In the genomic region with DNA sequence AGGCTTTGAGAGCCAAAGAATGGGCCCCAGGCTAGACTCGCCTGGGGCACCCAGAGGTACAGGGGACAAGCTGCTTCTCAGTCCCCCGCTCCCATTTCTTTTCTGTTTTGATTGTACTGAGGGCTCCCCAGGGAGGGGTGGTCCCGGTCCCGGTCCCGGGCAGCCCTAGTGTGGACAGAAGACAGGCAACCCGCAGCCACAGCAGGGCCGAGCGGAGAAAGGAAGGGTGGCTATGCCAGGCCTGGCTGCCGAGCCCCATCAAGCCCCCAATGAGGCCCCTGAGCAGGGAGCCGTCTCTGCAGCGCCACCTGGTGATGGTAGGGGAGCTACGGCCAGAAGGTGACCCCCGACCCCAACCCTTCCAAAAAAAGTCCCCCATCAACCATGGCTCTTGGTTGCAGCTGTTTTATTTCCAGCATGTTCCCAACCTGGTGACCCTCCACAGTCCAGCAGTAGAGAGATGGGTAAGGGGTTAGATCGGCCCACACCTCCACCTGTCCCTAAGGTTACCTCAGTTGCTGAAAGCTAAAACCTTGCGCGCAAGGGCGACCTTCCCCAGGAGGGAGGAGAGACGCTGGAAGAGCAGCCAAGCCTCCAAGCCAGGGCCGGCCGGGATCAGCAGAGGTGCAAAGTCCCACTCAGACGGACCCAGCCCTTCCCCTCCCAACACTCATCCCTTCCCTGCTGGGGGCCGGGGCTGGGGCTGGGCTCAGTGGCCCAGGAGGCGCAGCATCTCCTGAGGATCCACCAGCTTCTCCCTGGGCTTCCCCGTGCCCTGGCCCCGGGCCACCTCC, we compare ENCODE assay signal across 1 cellular context.
TF ChIP-seq lines count a peak whose summit lies in the region.

No MANE protein-coding gene starts in this region.

TF ChIP-seq in HepG2, 621 proteins besides CTCF, POLR2A, EP300 and RAD21 (continued from another document and continues in another):
- TF ChIP-seq, protein P1, sequence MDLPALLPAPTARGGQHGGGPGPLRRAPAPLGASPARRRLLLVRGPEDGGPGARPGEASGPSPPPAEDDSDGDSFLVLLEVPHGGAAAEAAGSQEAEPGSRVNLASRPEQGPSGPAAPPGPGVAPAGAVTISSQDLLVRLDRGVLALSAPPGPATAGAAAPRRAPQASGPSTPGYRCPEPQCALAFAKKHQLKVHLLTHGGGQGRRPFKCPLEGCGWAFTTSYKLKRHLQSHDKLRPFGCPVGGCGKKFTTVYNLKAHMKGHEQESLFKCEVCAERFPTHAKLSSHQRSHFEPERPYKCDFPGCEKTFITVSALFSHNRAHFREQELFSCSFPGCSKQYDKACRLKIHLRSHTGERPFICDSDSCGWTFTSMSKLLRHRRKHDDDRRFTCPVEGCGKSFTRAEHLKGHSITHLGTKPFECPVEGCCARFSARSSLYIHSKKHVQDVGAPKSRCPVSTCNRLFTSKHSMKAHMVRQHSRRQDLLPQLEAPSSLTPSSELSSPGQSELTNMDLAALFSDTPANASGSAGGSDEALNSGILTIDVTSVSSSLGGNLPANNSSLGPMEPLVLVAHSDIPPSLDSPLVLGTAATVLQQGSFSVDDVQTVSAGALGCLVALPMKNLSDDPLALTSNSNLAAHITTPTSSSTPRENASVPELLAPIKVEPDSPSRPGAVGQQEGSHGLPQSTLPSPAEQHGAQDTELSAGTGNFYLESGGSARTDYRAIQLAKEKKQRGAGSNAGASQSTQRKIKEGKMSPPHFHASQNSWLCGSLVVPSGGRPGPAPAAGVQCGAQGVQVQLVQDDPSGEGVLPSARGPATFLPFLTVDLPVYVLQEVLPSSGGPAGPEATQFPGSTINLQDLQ (CRISPR knock-in tag; IDR thresholded peaks at IDR 0.05) = no peak
- TF ChIP-seq SRY (CRISPR knock-in tag; IDR thresholded peaks at IDR 0.05) (no peak), CENPT (CRISPR knock-in tag; IDR thresholded peaks at IDR 0.05; ENCODE audit: low read depth) (no peak), TFDP2 (CRISPR knock-in tag; IDR thresholded peaks at IDR 0.05) (no peak), XBP1 (CRISPR knock-in tag; IDR thresholded peaks at IDR 0.05) (no peak), ELF1 (CRISPR knock-in tag; IDR thresholded peaks at IDR 0.05) (no peak), ZNF790 (CRISPR knock-in tag; IDR thresholded peaks at IDR 0.05; ENCODE audit: borderline replicate concordance) (no peak), ZNF816 (CRISPR knock-in tag; IDR thresholded peaks at IDR 0.05; ENCODE audit: borderline replicate concordance) (no peak), KLF12 (CRISPR knock-in tag; IDR thresholded peaks at IDR 0.05; ENCODE audit: borderline replicate concordance) (no peak), ZNF24 (IDR thresholded peaks at IDR 0.05) (no peak), ZNF235 (CRISPR knock-in tag; IDR thresholded peaks at IDR 0.05; ENCODE audit: borderline replicate concordance) (no peak), ZNF75D (CRISPR knock-in tag; IDR thresholded peaks at IDR 0.05; ENCODE audit: borderline replicate concordance) (no peak), MAX (IDR thresholded peaks at IDR 0.05) (peak; percentile 36; the same call in 1 of the 2 replicates), GLMP (CRISPR knock-in tag; IDR thresholded peaks at IDR 0.05; ENCODE audit: borderline replicate concordance) (no peak), TRIM24 (CRISPR knock-in tag; IDR thresholded peaks at IDR 0.05) (no peak), KDM2A (CRISPR knock-in tag; IDR thresholded peaks at IDR 0.05; ENCODE audit: borderline replicate concordance, low read depth) (no peak), ZNF7 (CRISPR knock-in tag; IDR thresholded peaks at IDR 0.05) (no peak), ZBTB21 (CRISPR knock-in tag; IDR thresholded peaks at IDR 0.05) (no peak), ZNF672 (CRISPR knock-in tag; IDR thresholded peaks at IDR 0.05) (no peak), ZNF879 (CRISPR knock-in tag; IDR thresholded peaks at IDR 0.05) (no peak), ZNF343 (CRISPR knock-in tag; IDR thresholded peaks at IDR 0.05) (no peak), ZNF33B (CRISPR knock-in tag; IDR thresholded peaks at IDR 0.05) (0 out of 2 replicates have a peak, but pooled peaks have one; percentile 15), HMGXB4 (CRISPR knock-in tag; IDR thresholded peaks at IDR 0.05; ENCODE audit: borderline replicate concordance in 1 of 2, low read depth in 1 of 2) (0 out of 4 replicates have a peak, but pooled peaks have one; percentile 16 to 54), ZFP36L2 (CRISPR knock-in tag; IDR thresholded peaks at IDR 0.05) (no peak), ZNF776 (CRISPR knock-in tag; IDR thresholded peaks at IDR 0.05) (peak; percentile 44; the same call in 1 of the 2 replicates), ZNF766 (CRISPR knock-in tag; IDR thresholded peaks at IDR 0.05; ENCODE audit: borderline replicate concordance) (no peak), HMGXB3 (CRISPR knock-in tag; IDR thresholded peaks at IDR 0.05; ENCODE audit: borderline replicate concordance) (no peak), MXI1 (IDR thresholded peaks at IDR 0.05; ENCODE audit: borderline replicate concordance, low read depth, low read length) (no peak), SIX4 (CRISPR knock-in tag; IDR thresholded peaks at IDR 0.05) (no peak), ZNF30 (CRISPR knock-in tag; IDR thresholded peaks at IDR 0.05) (no peak), WIZ (CRISPR knock-in tag; IDR thresholded peaks at IDR 0.05) (no peak), SCMH1 (CRISPR knock-in tag; IDR thresholded peaks at IDR 0.05; ENCODE audit: borderline replicate concordance) (no peak)
- TF ChIP-seq, protein P2, sequence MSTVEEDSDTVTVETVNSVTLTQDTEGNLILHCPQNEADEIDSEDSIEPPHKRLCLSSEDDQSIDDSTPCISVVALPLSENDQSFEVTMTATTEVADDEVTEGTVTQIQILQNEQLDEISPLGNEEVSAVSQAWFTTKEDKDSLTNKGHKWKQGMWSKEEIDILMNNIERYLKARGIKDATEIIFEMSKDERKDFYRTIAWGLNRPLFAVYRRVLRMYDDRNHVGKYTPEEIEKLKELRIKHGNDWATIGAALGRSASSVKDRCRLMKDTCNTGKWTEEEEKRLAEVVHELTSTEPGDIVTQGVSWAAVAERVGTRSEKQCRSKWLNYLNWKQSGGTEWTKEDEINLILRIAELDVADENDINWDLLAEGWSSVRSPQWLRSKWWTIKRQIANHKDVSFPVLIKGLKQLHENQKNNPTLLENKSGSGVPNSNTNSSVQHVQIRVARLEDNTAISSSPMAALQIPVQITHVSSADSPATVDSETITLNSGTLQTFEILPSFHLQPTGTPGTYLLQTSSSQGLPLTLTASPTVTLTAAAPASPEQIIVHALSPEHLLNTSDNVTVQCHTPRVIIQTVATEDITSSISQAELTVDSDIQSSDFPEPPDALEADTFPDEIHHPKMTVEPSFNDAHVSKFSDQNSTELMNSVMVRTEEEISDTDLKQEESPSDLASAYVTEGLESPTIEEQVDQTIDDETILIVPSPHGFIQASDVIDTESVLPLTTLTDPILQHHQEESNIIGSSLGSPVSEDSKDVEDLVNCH (CRISPR knock-in tag; IDR thresholded peaks at IDR 0.05) = no peak
- TF ChIP-seq, protein P3, sequence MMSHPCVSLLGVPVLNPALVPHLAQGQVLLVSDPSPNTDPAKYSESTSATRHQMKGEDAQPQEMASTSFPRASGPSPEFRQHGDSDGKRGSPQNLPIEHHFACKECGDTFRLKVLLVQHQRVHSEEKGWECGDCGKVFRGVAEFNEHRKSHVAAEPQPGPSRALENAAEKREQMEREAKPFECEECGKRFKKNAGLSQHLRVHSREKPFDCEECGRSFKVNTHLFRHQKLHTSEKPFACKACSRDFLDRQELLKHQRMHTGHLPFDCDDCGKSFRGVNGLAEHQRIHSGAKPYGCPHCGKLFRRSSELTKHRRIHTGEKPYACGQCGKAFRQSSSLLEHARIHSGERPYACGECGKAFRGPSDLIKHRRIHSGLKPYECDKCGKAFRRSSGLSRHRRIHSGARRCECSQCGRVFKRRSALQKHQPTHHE (CRISPR knock-in tag; IDR thresholded peaks at IDR 0.05; ENCODE audit: borderline replicate concordance) = 0 out of 2 replicates have a peak, but pooled peaks have one; percentile 31
- TF ChIP-seq, protein P4, sequence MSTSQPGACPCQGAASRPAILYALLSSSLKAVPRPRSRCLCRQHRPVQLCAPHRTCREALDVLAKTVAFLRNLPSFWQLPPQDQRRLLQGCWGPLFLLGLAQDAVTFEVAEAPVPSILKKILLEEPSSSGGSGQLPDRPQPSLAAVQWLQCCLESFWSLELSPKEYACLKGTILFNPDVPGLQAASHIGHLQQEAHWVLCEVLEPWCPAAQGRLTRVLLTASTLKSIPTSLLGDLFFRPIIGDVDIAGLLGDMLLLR (CRISPR knock-in tag; IDR thresholded peaks at IDR 0.05) = 0 out of 2 replicates have a peak, but pooled peaks have one; percentile 53
- TF ChIP-seq, protein P5, sequence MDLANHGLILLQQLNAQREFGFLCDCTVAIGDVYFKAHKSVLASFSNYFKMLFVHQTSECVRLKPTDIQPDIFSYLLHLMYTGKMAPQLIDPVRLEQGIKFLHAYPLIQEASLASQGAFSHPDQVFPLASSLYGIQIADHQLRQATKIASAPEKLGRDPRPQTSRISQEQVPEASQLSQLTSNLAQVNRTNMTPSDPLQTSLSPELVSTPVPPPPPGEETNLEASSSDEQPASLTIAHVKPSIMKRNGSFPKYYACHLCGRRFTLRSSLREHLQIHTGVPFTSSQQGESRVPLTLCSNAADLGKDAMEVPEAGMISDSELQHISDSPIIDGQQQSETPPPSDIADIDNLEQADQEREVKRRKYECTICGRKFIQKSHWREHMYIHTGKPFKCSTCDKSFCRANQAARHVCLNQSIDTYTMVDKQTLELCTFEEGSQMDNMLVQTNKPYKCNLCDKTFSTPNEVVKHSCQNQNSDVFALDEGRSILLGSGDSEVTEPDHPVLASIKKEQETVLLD (CRISPR knock-in tag; IDR thresholded peaks at IDR 0.05; ENCODE audit: low read depth) = no peak
- TF ChIP-seq, protein P6, sequence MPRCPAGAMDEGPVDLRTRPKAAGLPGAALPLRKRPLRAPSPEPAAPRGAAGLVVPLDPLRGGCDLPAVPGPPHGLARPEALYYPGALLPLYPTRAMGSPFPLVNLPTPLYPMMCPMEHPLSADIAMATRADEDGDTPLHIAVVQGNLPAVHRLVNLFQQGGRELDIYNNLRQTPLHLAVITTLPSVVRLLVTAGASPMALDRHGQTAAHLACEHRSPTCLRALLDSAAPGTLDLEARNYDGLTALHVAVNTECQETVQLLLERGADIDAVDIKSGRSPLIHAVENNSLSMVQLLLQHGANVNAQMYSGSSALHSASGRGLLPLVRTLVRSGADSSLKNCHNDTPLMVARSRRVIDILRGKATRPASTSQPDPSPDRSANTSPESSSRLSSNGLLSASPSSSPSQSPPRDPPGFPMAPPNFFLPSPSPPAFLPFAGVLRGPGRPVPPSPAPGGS (CRISPR knock-in tag; IDR thresholded peaks at IDR 0.05) = 0 out of 2 replicates have a peak, but pooled peaks have one; percentile 42
